9 cellular contexts compared by ENCODE assay signal in the genomic region with DNA sequence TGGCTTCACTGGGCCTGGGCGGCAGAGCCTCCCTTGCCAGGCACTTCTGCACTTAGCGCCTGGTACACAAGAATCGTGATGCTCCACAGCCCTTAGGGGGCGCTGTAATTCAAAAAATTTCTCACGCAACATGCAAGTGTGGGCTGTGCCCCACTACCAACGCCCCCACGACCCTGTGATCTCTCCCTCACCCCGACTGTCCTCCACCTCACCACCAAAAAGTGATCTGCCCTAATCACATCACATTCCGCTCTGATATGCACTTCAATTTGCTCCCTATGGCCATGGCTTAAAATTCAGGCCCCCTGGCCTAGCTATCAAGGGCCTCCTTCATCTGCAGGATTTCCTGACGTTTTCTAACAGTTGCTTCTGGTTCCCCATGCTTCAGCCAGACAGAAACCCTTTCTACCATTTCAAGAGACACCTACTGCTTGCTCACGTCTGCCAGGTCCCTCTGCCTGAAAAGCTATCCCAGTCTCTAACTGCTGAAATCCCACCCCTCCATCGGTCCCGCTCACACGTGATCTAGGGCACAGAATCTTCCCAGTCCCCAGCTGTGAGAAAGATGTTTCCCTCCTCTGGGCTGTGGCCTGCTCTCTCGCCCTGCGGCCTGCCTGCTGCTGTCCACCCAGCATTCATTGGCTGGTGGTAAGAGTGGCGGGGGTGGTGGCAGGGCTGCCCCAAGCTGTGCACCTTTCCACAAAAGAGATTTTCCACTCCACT. TPM values are rescaled to one million over a fixed set of nuclear protein-coding genes. Genes with fewer than 3 reads are reported as not detected.
DNase-seq lines count a peak whose midpoint lies in the region; ATAC-seq and TF ChIP-seq lines count a peak whose summit lies in the region.
"Had no signal": no experiment of that assay in that cellular context is flagged by ENCODE, and none has a peak within 500 bp of the region (broad histone marks: within the 10 kb centered on the region; RNA-seq: fewer than 3 reads in every experiment).

No MANE protein-coding gene starts in this region.

- H3K79me1 ChIP-seq in neuronal stem cell (ENCODE audit: low read depth, low read length) = no peaks in the 10 kb centered on the region

- no peak overlapping the region for H2BK12ac ChIP-seq in neuronal stem cell (ENCODE audit: low read length)

- no peak overlapping the region for H2BK15ac ChIP-seq in neuronal stem cell (ENCODE audit: low read length)

- no peak overlapping the region for H2BK120ac ChIP-seq in neuronal stem cell (ENCODE audit: low read depth, low read length)

- H3K9ac ChIP-seq in neuronal stem cell (ENCODE audit: low read depth, low read length, poor library complexity) = no peak overlapping the region

- H3K4ac ChIP-seq in neuronal stem cell (ENCODE audit: low read length) = no peak overlapping the region

- peak overlapping the region in 3 of 5 experiments; percentile 50 to 70 (median 65) for H3K27ac Mint-ChIP-seq in brain

- H3K4me1 Mint-ChIP-seq in brain = peaks cover 27% of the 10 kb centered on the region

- H3K27me3 Mint-ChIP-seq in brain = peaks cover 7% of the 10 kb centered on the region

- no peaks in the 10 kb centered on the region for H3K27me3 ChIP-seq in neuronal stem cell (ENCODE audit: control insufficient read depth in 3 of 3, insufficient read depth in 3 of 3, low read depth in 1 of 3, low read length in 3 of 3)

- ATAC-seq in GM21526 (IDR thresholded peaks at IDR 0.05; ENCODE audit: low FRiP score, unreplicated experiment) = no peak

- DNase-seq in SHP77 (lab: John Stamatoyannopoulos, UW) = peak; percentile 36 to 49
- no peak for DNase-seq in SHP77 treated with DMSO at 0.1 percent for 48 hours (lab: John Stamatoyannopoulos, UW)
- DNase-seq in Kasumi-1 (lab: John Stamatoyannopoulos, UW) = peak; percentile 28 to 39
- DNase-seq in neuronal stem cell (ENCODE audit: low spot score) = no peak
- DNase-seq in NCI-H524 treated with DMSO at 0.1 percent for 48 hours (lab: John Stamatoyannopoulos, UW) = no peak
- DNase-seq in NCI-H1436 (lab: John Stamatoyannopoulos, UW) = no peak
- DNase-seq: activated CD4-positive, alpha-beta T cell treated with anti-CD3 and anti-CD28 coated beads, Interleukin-2, amount 50 U/mL, for 48 hours had no signal

- no peaks in the 10 kb centered on the region for H3K9me3 ChIP-seq in neuronal stem cell (replicated peaks in 1 of 2; ENCODE audit: control insufficient read depth in 2 of 2, insufficient read depth in 1 of 2, low read depth in 1 of 2, low read length in 2 of 2)

- no peaks in the 10 kb centered on the region for H3K36me3 ChIP-seq in neuronal stem cell (replicated peaks in 1 of 2; ENCODE audit: control insufficient read depth in 2 of 2, insufficient read depth in 2 of 2, low read length in 2 of 2)

- H3K14ac ChIP-seq in neuronal stem cell (ENCODE audit: low read length) = no peak overlapping the region

- H3K36me3 Mint-ChIP-seq in brain = no peaks in the 10 kb centered on the region

- peaks cover 0 to 3% (median 0%) of the 10 kb centered on the region in 5 experiments for H3K9me3 Mint-ChIP-seq in brain

- peaks cover 2 to 9% of the 10 kb centered on the region in 2 donors for H3K4me1 ChIP-seq in neuronal stem cell (ENCODE audit: control insufficient read depth in 2 of 2, insufficient read depth in 1 of 2, low read depth in 1 of 2, low read length in 2 of 2)

- H2BK5ac ChIP-seq in neuronal stem cell (ENCODE audit: low read length) = no peak overlapping the region

- no peak overlapping the region for H3K23ac ChIP-seq in neuronal stem cell (ENCODE audit: low read depth, low read length, poor library complexity)

- H3K27ac ChIP-seq in neuronal stem cell (replicated peaks; ENCODE audit: low read length) = no peak overlapping the region

- no peak overlapping the region for H4K8ac ChIP-seq in neuronal stem cell (ENCODE audit: low read depth, low read length)

- H3K4me2 ChIP-seq in neuronal stem cell (ENCODE audit: insufficient read depth, low read length, poor library complexity, severe bottlenecking) = no peak overlapping the region

- H2AK5ac ChIP-seq in neuronal stem cell (ENCODE audit: low read depth, low read length) = no peak overlapping the region

- peak in 1 of 2 experiments; percentile 64 for TF ChIP-seq CTCF in brain (conservative IDR thresholded peaks at IDR 0.05)

- H3K4me3 ChIP-seq in neuronal stem cell (ENCODE audit: low read length in 2 of 2) = peak overlapping the region in 1 of 2 donors; percentile 10

- H4K91ac ChIP-seq in neuronal stem cell (ENCODE audit: low read depth, low read length, poor library complexity) = no peak overlapping the region

- no peak overlapping the region for H3K4me3 Mint-ChIP-seq in brain

- H2AFZ ChIP-seq in neuronal stem cell (ENCODE audit: low read length) = peak overlapping the region; percentile 65

- peak overlapping the region; percentile 0 for H3K18ac ChIP-seq in neuronal stem cell (ENCODE audit: low read length)

- no CpG with 5 or more reads among the region's 17 CpGs for WGBS in neuronal stem cell (ENCODE audit: extremely low coverage in 2 of 2, insufficient read length in 2 of 2, insufficient replicate concordance in 1 of 2), 2 donors

RNA-seq across cellular contexts. Expression of gene LRRC32, which starts 27.9 kb away (rescaled TPM):
- polyA plus RNA-seq in brain (ENCODE audit: insufficient read depth, low read depth, low replicate concordance) = 25.9 TPM
- 0.91 TPM for polyA plus RNA-seq in neuronal stem cell (2013, experiment 1 of 2)
- 1.1 TPM for polyA plus RNA-seq in neuronal stem cell (2013, experiment 2 of 2)

Comparison
In these comparisons a context has a peak if more than half of its experiments do, and no peak if none do; other contexts are left out.
1. DNase-seq: peak in SHP77 (2 of 2) and Kasumi-1 (2 of 2); none in SHP77 treated with DMSO at 0.1 percent for 48 hours (single experiment), neuronal stem cell (single experiment), NCI-H524 treated with DMSO at 0.1 percent for 48 hours (single experiment) and NCI-H1436 (single experiment).